In the genomic region with DNA sequence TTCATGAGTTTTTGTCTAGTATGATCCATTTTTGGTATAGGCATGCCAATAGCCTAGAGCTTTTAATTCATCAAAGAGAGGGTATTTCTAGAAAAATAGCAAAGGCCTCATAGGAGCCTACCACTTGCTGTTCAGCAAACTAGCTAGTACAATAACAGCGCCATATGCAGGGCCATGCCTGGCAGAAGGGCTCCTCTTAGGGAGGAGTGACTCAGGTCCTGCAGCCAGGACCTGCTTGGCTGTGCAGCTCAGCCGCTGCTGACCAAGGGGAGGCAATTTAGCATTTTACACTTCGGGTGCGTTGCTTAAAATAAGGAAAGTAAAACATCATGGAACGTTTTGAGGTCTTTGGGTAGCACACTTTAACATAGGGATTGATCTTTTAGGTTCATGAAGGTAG, we compare ENCODE assay signal across 30 cellular contexts.
"Had no signal": no experiment of that assay in that cellular context is flagged by ENCODE, and none has a peak within 500 bp of the region (broad histone marks: within the 10 kb centered on the region; RNA-seq: fewer than 3 reads in every experiment).

No MANE protein-coding gene starts in this region.

- H2AFZ ChIP-seq: neural progenitor cell had no signal

- DNase-seq: activated CD4-positive, alpha-beta T cell treated with anti-CD3 and anti-CD28 coated beads, Interleukin-2, amount 50 U/mL, for 4 hours; activated CD8-positive, alpha-beta memory T cell treated with anti-CD3 and anti-CD28 coated beads for 24 hours; activated CD8-positive, alpha-beta memory T cell treated with anti-CD3 and anti-CD28 coated beads, Interleukin-2, amount 50 U/mL, for 4 hours; activated naive CD4-positive, alpha-beta T cell; activated T-cell treated with anti-CD3 and anti-CD28 coated beads, Interleukin-2, amount 50 U/mL, for 24 hours; adrenal gland; central memory CD4-positive, alpha-beta T cell; colonic mucosa; endodermal cell; lower lobe of right lung; mesendoderm; naive B cell; posterior cingulate gyrus; right lobe of liver; stimulated activated CD4-positive, alpha-beta T cell treated with anti-CD3 and anti-CD28 coated beads, Interleukin-2, amount 100 ng/mL, for 24 hours; stimulated activated CD8-positive, alpha-beta memory T cell treated with anti-CD3 and anti-CD28 coated beads, Interleukin-4, amount 100 ng/mL, for 48 hours; stimulated activated naive B cell treated with anti-CD40 and anti-IgM and Interleukin-4, amounts not matched to agents 10 μg/mL and 1 μg/mL and 100 μg/mL, for 72 hours; transverse colon; uterus had no signal

- H3K4me2 ChIP-seq: neural progenitor cell had no signal

- H3K4me1 ChIP-seq: colonic mucosa, lower lobe of right lung had no signal

- H3K27ac ChIP-seq: adrenal gland, ascending aorta, colonic mucosa, epithelial cell of prostate, lower lobe of right lung, right lobe of liver, skin epidermis, transverse colon, uterus had no signal

- H3K9me3 ChIP-seq: adrenal gland, ascending aorta, colonic mucosa, lower lobe of right lung, right lobe of liver, transverse colon, uterus had no signal

- H3K9me3 Mint-ChIP-seq: activated T-cell treated with anti-CD3 and anti-CD28 coated beads, Interleukin-2, amount 50 U/mL, for 24 hours; activated T-helper 2 cell treated with anti-CD3 and anti-CD28 coated beads, Interferon-gamma antibody, Interleukin-2, Interleukin-4, amounts not matched to agents 10 μg/mL and 5 μg/mL and 100 μg/mL, durations not matched to agents 14 hours and 24 hours and 36 hours; endodermal cell; naive B cell; neural progenitor cell; stimulated activated naive B cell treated with anti-CD40 and anti-IgM and Interleukin-4, amounts not matched to agents 10 μg/mL and 1 μg/mL and 100 μg/mL, for 72 hours; T-helper 2 cell treated with Interferon-gamma antibody and Interleukin-4, amounts not matched to agents 5 μg/mL and 100 μg/mL, for 36 hours; WTC11 had no signal

- H3K36me3 ChIP-seq: adrenal gland, ascending aorta, colonic mucosa, lower lobe of right lung, neural progenitor cell, right lobe of liver, transverse colon, uterus had no signal

- ATAC-seq: left lobe of liver; right lobe of liver; stimulated activated naive B cell treated with anti-CD40 and anti-IgM and Interleukin-4, amounts not matched to agents 10 μg/mL and 1 μg/mL and 100 μg/mL, for 72 hours; WTC11 had no signal

- H3K27me3 Mint-ChIP-seq: naive B cell; stimulated activated naive B cell treated with anti-CD40 and anti-IgM and Interleukin-4, amounts not matched to agents 10 μg/mL and 1 μg/mL and 100 μg/mL, for 72 hours had no signal

- H3K27me3 ChIP-seq: adrenal gland, ascending aorta, colonic mucosa, dorsolateral prefrontal cortex, neural progenitor cell, right lobe of liver, transverse colon, uterus had no signal

- H3K27ac Mint-ChIP-seq: activated naive CD8-positive, alpha-beta T cell; activated T-cell treated with anti-CD3 and anti-CD28 coated beads, Interleukin-2, amount 50 U/mL, for 24 hours; activated T-helper 2 cell treated with anti-CD3 and anti-CD28 coated beads, Interferon-gamma antibody, Interleukin-2, Interleukin-4, amounts not matched to agents 10 μg/mL and 5 μg/mL and 100 μg/mL, durations not matched to agents 14 hours and 24 hours and 36 hours; endodermal cell; neural progenitor cell; stimulated activated naive B cell treated with anti-CD40 and anti-IgM and Interleukin-4, amounts not matched to agents 10 μg/mL and 1 μg/mL and 100 μg/mL, for 72 hours; T-helper 2 cell treated with Interferon-gamma antibody and Interleukin-4, amounts not matched to agents 5 μg/mL and 100 μg/mL, for 36 hours had no signal

- H3K36me3 Mint-ChIP-seq: activated naive CD8-positive, alpha-beta T cell; naive B cell; neural progenitor cell; WTC11 had no signal

- H3K4me3 Mint-ChIP-seq: activated naive CD8-positive, alpha-beta T cell; activated T-cell treated with anti-CD3 and anti-CD28 coated beads, Interleukin-2, amount 50 U/mL, for 24 hours; endodermal cell; neural progenitor cell; stimulated activated naive B cell treated with anti-CD40 and anti-IgM and Interleukin-4, amounts not matched to agents 10 μg/mL and 1 μg/mL and 100 μg/mL, for 72 hours; T-helper 2 cell treated with Interferon-gamma antibody and Interleukin-4, amounts not matched to agents 5 μg/mL and 100 μg/mL, for 36 hours; WTC11 had no signal

- H3K4me3 ChIP-seq: adrenal gland, ascending aorta, colonic mucosa, dorsolateral prefrontal cortex, lower lobe of right lung, neural progenitor cell, right lobe of liver, skin epidermis, transverse colon, uterus had no signal

- FAIRE-seq: TTC549 had no signal
